In genomic region chr13:59755647-59756290, GRCh38 we compare ENCODE assay signal across 14 cellular contexts.
DNase-seq lines count a peak whose midpoint lies in the region; ATAC-seq and TF ChIP-seq lines count a peak whose summit lies in the region.
"Had no signal": no experiment of that assay in that cellular context is flagged by ENCODE, and none has a peak within 500 bp of the region (broad histone marks: within the 10 kb centered on the region; RNA-seq: fewer than 3 reads in every experiment).

No MANE protein-coding gene starts in this region.

- POLR2A ChIA-PET in Caco-2 (lab: Charles Lee), result no interaction called here

- DNase-seq in Caco-2 (no peak), RWPE2 (ENCODE audit: low spot score) (no peak), T-helper 17 cell (no peak), NCI-H128 (lab: John Stamatoyannopoulos, UW; ENCODE audit: unreplicated experiment) (no peak), hypothalamus (lab: John Stamatoyannopoulos, UW) (no peak)
- no peak for DNase-seq in activated CD4-positive, alpha-beta T cell treated with anti-CD3 and anti-CD28 coated beads for 4 hours
- DNase-seq: activated T-cell treated with anti-CD3 and anti-CD28 coated beads, Interleukin-2, amount 50 U/mL, for 1 hour; CD8-positive, alpha-beta T cell; erythroblast; heart right ventricle; NCI-H2081 treated with DMSO at 0.1 percent for 48 hours had no signal

- CTCF ChIA-PET in Caco-2 (lab: Charles Lee), result no interaction called here

- H3K4me1 Mint-ChIP-seq in Caco-2 (ENCODE audit: low read depth, unreplicated experiment) (peaks cover 14% of the 10 kb centered on the region), T-helper 17 cell (peaks cover 2% of the 10 kb centered on the region)

- no peaks in the 10 kb centered on the region for H3K9me3 Mint-ChIP-seq in Caco-2 (ENCODE audit: unreplicated experiment)
- H3K9me3 Mint-ChIP-seq: CD8-positive, alpha-beta T cell had no signal

- H3K9me3 ChIP-seq in Caco-2 (no peaks in the 10 kb centered on the region), RWPE2 (ENCODE audit: severe bottlenecking) (no peaks in the 10 kb centered on the region), T-helper 17 cell (ENCODE audit: control insufficient read depth, low read length, poor library complexity, severe bottlenecking) (no peaks in the 10 kb centered on the region)
- H3K9me3 ChIP-seq: A549, heart right ventricle had no signal

- H3K27ac Mint-ChIP-seq in Caco-2 (ENCODE audit: unreplicated experiment) (peak overlapping the region; percentile 69), T-helper 17 cell (no peak overlapping the region)
- H3K27ac Mint-ChIP-seq: CD8-positive, alpha-beta T cell had no signal

- TF ChIP-seq CTCF in Caco-2 (IDR thresholded peaks at IDR 0.05; ENCODE audit: insufficient read depth in 1 of 2, low read depth in 1 of 2, low read length in 1 of 2, severe bottlenecking in 1 of 2, unreplicated experiment in 1 of 2) (no peak), RWPE2 (IDR thresholded peaks at IDR 0.05; ENCODE audit: poor library complexity, severe bottlenecking) (no peak)

- H3K4me1 ChIP-seq in Caco-2 (peaks cover 15% of the 10 kb centered on the region), RWPE2 (ENCODE audit: insufficient read depth, poor library complexity, severe bottlenecking) (peaks cover 15% of the 10 kb centered on the region)
- H3K4me1 ChIP-seq: A549 had no signal

- H3K27ac ChIP-seq in RWPE2 (ENCODE audit: poor library complexity, severe bottlenecking), result peak overlapping the region; percentile 68
- H3K27ac ChIP-seq: A549, heart right ventricle had no signal

- intact Hi-C loops in Caco-2 (cut with micrococcal nuclease; ENCODE audit: unreplicated experiment), result loop anchor here (2.0 kb wide), 1 partner anchor 65 kb away; no protein-coding TSS in a partner anchor

- BruUV-seq in Caco-2 (replicated peaks; lab: Mats Ljungman, UMichigan), result no TSS peak

- ATAC-seq in GM19463 (IDR thresholded peaks at IDR 0.05; ENCODE audit: unreplicated experiment) (peak; percentile 61), HG02885 (IDR thresholded peaks at IDR 0.05; ENCODE audit: poor library complexity, unreplicated experiment) (peak; percentile 51), RWPE2 (ENCODE audit: low read depth) (peak; percentile 90), T-helper 17 cell (no peak)
- ATAC-seq: A549; CD8-positive, alpha-beta T cell; heart right ventricle had no signal

- H3K4me3 ChIP-seq in Caco-2 (ENCODE audit: low read depth, low read length) (no peak overlapping the region), RWPE2 (ENCODE audit: severe bottlenecking) (no peak overlapping the region)
- H3K4me3 ChIP-seq: A549, heart right ventricle had no signal

- H3K36me3 Mint-ChIP-seq in Caco-2 (ENCODE audit: insufficient read depth, unreplicated experiment) (peaks cover 8% of the 10 kb centered on the region), T-helper 17 cell (ENCODE audit: low read depth) (no peaks in the 10 kb centered on the region)
- H3K36me3 Mint-ChIP-seq: CD8-positive, alpha-beta T cell had no signal

- H3K27me3 ChIP-seq in Caco-2 (replicated peaks; ENCODE audit: control insufficient read depth, insufficient read depth, low read length) (no peaks in the 10 kb centered on the region), RWPE2 (ENCODE audit: insufficient read depth, poor library complexity, severe bottlenecking) (no peaks in the 10 kb centered on the region)
- H3K27me3 ChIP-seq: heart right ventricle had no signal

- H3K27me3 Mint-ChIP-seq in Caco-2 (ENCODE audit: insufficient read depth, unreplicated experiment) (no peaks in the 10 kb centered on the region), T-helper 17 cell (no peaks in the 10 kb centered on the region)

- H3K36me3 ChIP-seq in Caco-2 (ENCODE audit: control insufficient read depth, insufficient read depth, low read length) (no peaks in the 10 kb centered on the region), RWPE2 (ENCODE audit: low read depth) (no peaks in the 10 kb centered on the region)
- H3K36me3 ChIP-seq: heart right ventricle had no signal

- H3K4me3 Mint-ChIP-seq in Caco-2 (ENCODE audit: unreplicated experiment) (no peak overlapping the region), T-helper 17 cell (no peak overlapping the region)
- H3K4me3 Mint-ChIP-seq: CD8-positive, alpha-beta T cell had no signal
